ENCODE assay signal across 7 cellular contexts in the genomic region with DNA sequence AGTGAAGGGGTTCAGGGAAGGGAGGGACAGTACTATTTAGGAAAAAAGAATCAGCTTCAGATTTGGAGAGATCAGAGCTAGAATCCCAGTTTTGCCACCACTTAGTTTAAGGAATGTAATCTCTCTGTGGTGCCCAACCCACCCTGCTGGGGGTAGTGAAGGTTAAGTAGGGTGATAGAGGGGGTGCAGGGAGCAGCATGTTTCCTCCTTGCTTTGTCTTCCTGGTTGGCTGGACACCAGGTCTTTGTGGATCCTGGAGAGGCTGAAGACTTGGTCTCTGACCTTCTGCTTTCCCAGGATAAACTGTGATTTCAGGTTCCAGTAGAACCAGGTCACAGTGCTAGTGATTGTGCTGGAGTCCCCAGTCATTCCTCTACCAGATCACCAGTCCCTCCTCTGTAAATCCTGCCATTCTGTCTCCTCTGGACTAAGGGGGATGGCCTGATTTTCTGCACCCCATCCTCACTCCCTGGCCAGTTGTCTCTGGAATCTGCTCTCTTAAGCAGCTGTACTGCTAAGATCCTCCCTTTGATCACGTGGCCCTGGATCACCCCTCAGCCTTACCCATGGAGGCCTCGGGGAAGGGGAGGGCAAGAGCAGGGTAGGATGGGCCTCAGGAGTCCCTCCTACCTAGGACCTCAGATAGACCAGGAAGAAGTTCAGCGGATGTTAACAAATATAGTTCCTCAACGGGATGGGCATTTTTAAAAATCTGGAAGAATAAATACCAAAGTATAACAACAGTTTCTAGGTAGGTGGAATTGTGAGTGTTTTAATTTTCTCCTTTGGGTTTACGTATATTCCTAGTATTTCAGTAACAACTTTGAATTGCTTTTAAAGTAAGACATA. TPM values are rescaled to one million over a fixed set of nuclear protein-coding genes. Genes with fewer than 3 reads are reported as not detected.
DNase-seq lines count a peak whose midpoint lies in the region; ATAC-seq, FAIRE-seq and TF ChIP-seq lines count a peak whose summit lies in the region.
"Had no signal": no experiment of that assay in that cellular context is flagged by ENCODE, and none has a peak within 500 bp of the region (broad histone marks: within the 10 kb centered on the region; RNA-seq: fewer than 3 reads in every experiment).

No MANE protein-coding gene starts in this region.

- ATAC-seq in pancreas (no peak), left lobe of liver (no peak)

- no peaks in the 10 kb centered on the region for H3K36me3 ChIP-seq in pancreas

- intact Hi-C loops in pancreas (cut with DNase I), result no loop called here

- H3K4me1 Mint-ChIP-seq in chondrocyte (ENCODE audit: low read depth), result peaks cover 63% of the 10 kb centered on the region

- no peak overlapping the region for H3K4me3 ChIP-seq in pancreas

- no peak for FAIRE-seq in pancreas (lab: Jason Lieb, UNC)

- H3K27me3 Mint-ChIP-seq in chondrocyte (ENCODE audit: low read depth), result no peaks in the 10 kb centered on the region

- no peaks in the 10 kb centered on the region for H3K27me3 ChIP-seq in pancreas

- H3K9me3 Mint-ChIP-seq in chondrocyte (ENCODE audit: low read depth), result no peaks in the 10 kb centered on the region

- DNase-seq in HCEC 1CT (peak; percentile 71), chondrocyte (ENCODE audit: low spot score) (no peak), pancreas (peak in 2 of 6 donors; percentile 32 to 35), left lobe of liver (ENCODE audit: low spot score) (no peak)
- DNase-seq in activated effector memory CD4-positive, alpha-beta T cell treated with anti-CD3 and anti-CD28 coated beads, Interleukin-2, amount 50 U/mL, for 16 hours, result no peak
- DNase-seq in activated CD4-positive, alpha-beta T cell treated with anti-CD3 and anti-CD28 coated beads for 1 hour, result no peak

- peak overlapping the region; percentile 5 to 65 (median 35) for H3K27ac ChIP-seq in pancreas

- no peak overlapping the region for H3K4me3 Mint-ChIP-seq in chondrocyte (ENCODE audit: unreplicated experiment)

- no peaks in the 10 kb centered on the region for H3K36me3 Mint-ChIP-seq in chondrocyte (ENCODE audit: low read depth)

- WGBS in pancreas, 2 donors, result 40 to 51% methylated on average over 5 of the region's 5 CpGs

- no peaks in the 10 kb centered on the region for H3K9me3 ChIP-seq in pancreas

- H3K27ac Mint-ChIP-seq in chondrocyte (ENCODE audit: unreplicated experiment), result peak overlapping the region; percentile 60

- H3K4me1 ChIP-seq in pancreas, result peaks cover 5 to 23% (median 15%) of the 10 kb centered on the region in 3 donors

- TF ChIP-seq CTCF in chondrocyte (IDR thresholded peaks at IDR 0.05) (no peak), pancreas (IDR thresholded peaks at IDR 0.05) (no peak)

RNA-seq across cellular contexts. Expression of a gene that starts 3.1 kb away (rescaled TPM):
- total RNA-seq in chondrocyte (25.5 to 30.6 TPM (median 26.9 TPM) in 3 replicates), pancreas (1 to 10 TPM; 2.3 to 9.9 (median 4.1) TPM), left lobe of liver (1.4 TPM)
- polyA plus RNA-seq in pancreas, result 10 to 100 TPM; 20.3 to 24.9 TPM

RNA-seq across cellular contexts. Expression of a gene that starts 5.0 kb away (rescaled TPM):
- 23.5 to 34.0 TPM (median 24.1 TPM) in 3 replicates for total RNA-seq in chondrocyte
- 10 to 100 TPM; 11.7 to 22.5 (median 15.4) TPM for total RNA-seq in pancreas
- 10 to 100 TPM; 43.0 to 50.1 TPM for polyA plus RNA-seq in pancreas
- total RNA-seq in left lobe of liver, result 22.3 TPM

RNA-seq across cellular contexts. Expression of a gene that starts 11.2 kb away (rescaled TPM):
- total RNA-seq in chondrocyte, result 0.92 TPM in 1 of 3 replicates, not detected in the others
- total RNA-seq in pancreas, result not detected
- under 1 TPM in 1 of 2 donors, not detected in 1; 0.99 TPM for polyA plus RNA-seq in pancreas
- total RNA-seq in left lobe of liver, result not detected
- total RNA-seq: HT1080 had no signal

RNA-seq across cellular contexts. Expression of a gene that starts 44.2 kb away (rescaled TPM):
- total RNA-seq in chondrocyte (601 to 638 TPM (median 611 TPM) in 3 replicates), pancreas (100 to 1,000 TPM; 451 to 608 (median 475) TPM), left lobe of liver (338 TPM)
- polyA plus RNA-seq in pancreas, result 100 to 1,000 TPM; 266 to 403 TPM

RNA-seq across cellular contexts. Expression of a gene that starts 54.6 kb away (rescaled TPM):
- total RNA-seq in chondrocyte, result 96.2 to 110 TPM (median 102 TPM) in 3 replicates
- 10 to 100 TPM; 41.3 to 77.8 (median 62.3) TPM for total RNA-seq in pancreas
- 100 to 1,000 TPM in 1 of 2 donors, 10 to 100 TPM in 1; 81.1 to 106 TPM for polyA plus RNA-seq in pancreas
- total RNA-seq in left lobe of liver, result 69.9 TPM
